In the genomic region with DNA sequence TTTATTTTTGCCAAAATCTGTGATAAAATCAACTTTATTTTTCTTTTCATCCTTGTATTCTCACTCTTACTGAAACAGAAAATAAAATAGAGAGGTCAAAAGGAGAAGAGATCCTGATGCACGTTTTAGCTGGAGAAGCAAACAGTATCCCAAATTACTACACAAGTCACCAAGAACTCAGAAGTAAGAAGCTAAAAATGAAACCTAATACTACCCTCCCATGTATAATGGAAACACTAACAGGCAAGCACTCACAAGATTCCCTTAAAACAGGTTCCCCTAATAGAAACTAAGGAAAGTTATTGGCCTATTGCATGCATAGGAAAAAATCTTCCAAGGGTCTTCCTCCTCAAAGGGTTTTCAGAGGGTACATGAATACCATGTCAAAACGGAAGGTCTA, we compare ENCODE assay signal across 13 cellular contexts.
DNase-seq lines count a peak whose midpoint lies in the region; ATAC-seq and TF ChIP-seq lines count a peak whose summit lies in the region.
"Had no signal": no experiment of that assay in that cellular context is flagged by ENCODE, and none has a peak within 500 bp of the region (broad histone marks: within the 10 kb centered on the region; RNA-seq: fewer than 3 reads in every experiment).

No MANE protein-coding gene starts in this region.

- 77 to 84% methylated on average over 2 of the region's 2 CpGs for WGBS in testis, 2 donors

- peak overlapping the region; percentile 57 for H3K27ac Mint-ChIP-seq in activated T-cell treated with anti-CD3 and anti-CD28 coated beads, Interleukin-2, amount 50 U/mL, for 24 hours
- peak overlapping the region; percentile 64 for H3K27ac Mint-ChIP-seq in activated CD8-positive, alpha-beta T cell treated with anti-CD3 and anti-CD28 coated beads, Interleukin-2, amount 10 ng/mL, durations not matched to agents 7 days and 5 days
- peak overlapping the region in 1 of 2 donors; percentile 35 for H3K27ac Mint-ChIP-seq in natural killer cell treated with Interleukin-12 subunit alpha and Interleukin-12 subunit beta and Interleukin-15 and Interleukin-18, amount 100 ng/mL, for 72 hours
- H3K27ac Mint-ChIP-seq: stimulated activated memory B cell treated with anti-CD40 and anti-IgM and Interleukin-4, amounts not matched to agents 10 μg/mL and 1 μg/mL and 100 μg/mL, for 72 hours had no signal

- peaks cover 2% of the 10 kb centered on the region for H3K9me3 Mint-ChIP-seq in activated T-cell treated with anti-CD3 and anti-CD28 coated beads, Interleukin-2, amount 50 U/mL, for 24 hours
- peaks cover 4% of the 10 kb centered on the region for H3K9me3 Mint-ChIP-seq in activated CD8-positive, alpha-beta T cell treated with anti-CD3 and anti-CD28 coated beads, Interleukin-2, amount 10 ng/mL, durations not matched to agents 7 days and 5 days (ENCODE audit: insufficient read depth)
- H3K9me3 Mint-ChIP-seq in natural killer cell treated with Interleukin-12 subunit alpha and Interleukin-12 subunit beta and Interleukin-15 and Interleukin-18, amount 100 ng/mL, for 72 hours: peaks cover 13% of the 10 kb centered on the region

- CTCF ChIA-PET in activated CD8-positive, alpha-beta T cell treated with anti-CD3 and anti-CD28 coated beads, Interleukin-2, amount 10 ng/mL, durations not matched to agents 7 days and 5 days (lab: Charles Lee): no interaction called here

- peaks cover 8% of the 10 kb centered on the region for H3K4me1 Mint-ChIP-seq in activated T-cell treated with anti-CD3 and anti-CD28 coated beads, Interleukin-2, amount 50 U/mL, for 24 hours (ENCODE audit: low read depth)
- peaks cover 9% of the 10 kb centered on the region for H3K4me1 Mint-ChIP-seq in activated CD8-positive, alpha-beta T cell treated with anti-CD3 and anti-CD28 coated beads, Interleukin-2, amount 10 ng/mL, durations not matched to agents 7 days and 5 days (ENCODE audit: low read depth)
- H3K4me1 Mint-ChIP-seq in natural killer cell treated with Interleukin-12 subunit alpha and Interleukin-12 subunit beta and Interleukin-15 and Interleukin-18, amount 100 ng/mL, for 72 hours (ENCODE audit: low read depth in 2 of 2): peaks cover 0 to 4% of the 10 kb centered on the region in 2 donors
- H3K4me1 Mint-ChIP-seq: stimulated activated memory B cell treated with anti-CD40 and anti-IgM and Interleukin-4, amounts not matched to agents 10 μg/mL and 1 μg/mL and 100 μg/mL, for 72 hours had no signal

- POLR2A ChIA-PET in activated CD8-positive, alpha-beta T cell treated with anti-CD3 and anti-CD28 coated beads, Interleukin-2, amount 10 ng/mL, durations not matched to agents 7 days and 5 days (lab: Charles Lee): no interaction called here

- no peak for TF ChIP-seq CTCF in testis (IDR thresholded peaks at IDR 0.05)

- H3K27ac ChIP-seq in testis: no peak overlapping the region
- H3K27ac ChIP-seq: gastroesophageal sphincter, left ventricle myocardium inferior, VCaP had no signal

- H3K4me1 ChIP-seq in testis: no peaks in the 10 kb centered on the region
- H3K4me1 ChIP-seq: gastroesophageal sphincter, left ventricle myocardium inferior had no signal

- H3K36me3 Mint-ChIP-seq in activated T-cell treated with anti-CD3 and anti-CD28 coated beads, Interleukin-2, amount 50 U/mL, for 24 hours (ENCODE audit: low read depth): no peaks in the 10 kb centered on the region
- H3K36me3 Mint-ChIP-seq in activated CD8-positive, alpha-beta T cell treated with anti-CD3 and anti-CD28 coated beads, Interleukin-2, amount 10 ng/mL, durations not matched to agents 7 days and 5 days (ENCODE audit: low read depth): no peaks in the 10 kb centered on the region
- H3K36me3 Mint-ChIP-seq in natural killer cell treated with Interleukin-12 subunit alpha and Interleukin-12 subunit beta and Interleukin-15 and Interleukin-18, amount 100 ng/mL, for 72 hours: no peaks in the 10 kb centered on the region
- H3K36me3 Mint-ChIP-seq: stimulated activated memory B cell treated with anti-CD40 and anti-IgM and Interleukin-4, amounts not matched to agents 10 μg/mL and 1 μg/mL and 100 μg/mL, for 72 hours had no signal

- H3K27me3 Mint-ChIP-seq in activated T-cell treated with anti-CD3 and anti-CD28 coated beads, Interleukin-2, amount 50 U/mL, for 24 hours: no peaks in the 10 kb centered on the region
- no peaks in the 10 kb centered on the region for H3K27me3 Mint-ChIP-seq in activated CD8-positive, alpha-beta T cell treated with anti-CD3 and anti-CD28 coated beads, Interleukin-2, amount 10 ng/mL, durations not matched to agents 7 days and 5 days (ENCODE audit: low read depth)
- H3K27me3 Mint-ChIP-seq in natural killer cell treated with Interleukin-12 subunit alpha and Interleukin-12 subunit beta and Interleukin-15 and Interleukin-18, amount 100 ng/mL, for 72 hours: no peaks in the 10 kb centered on the region
- H3K27me3 Mint-ChIP-seq: stimulated activated memory B cell treated with anti-CD40 and anti-IgM and Interleukin-4, amounts not matched to agents 10 μg/mL and 1 μg/mL and 100 μg/mL, for 72 hours had no signal

- peak overlapping the region; percentile 43 for H3K4me3 ChIP-seq in Jurkat, Clone E6-1 (ENCODE audit: low read length)
- no peak overlapping the region for H3K4me3 ChIP-seq in testis
- H3K4me3 ChIP-seq: gastroesophageal sphincter, left ventricle myocardium inferior had no signal

- H3K9me3 ChIP-seq in testis: no peaks in the 10 kb centered on the region
- H3K9me3 ChIP-seq: gastroesophageal sphincter, left ventricle myocardium inferior had no signal

- DNase-seq in activated T-cell treated with anti-CD3 and anti-CD28 coated beads, Interleukin-2, amount 50 U/mL, for 24 hours: no peak
- no peak for DNase-seq in activated T-cell treated with anti-CD3 and anti-CD28 coated beads, Interleukin-2, amount 50 U/mL, for 1 hour
- no peak for DNase-seq in Jurkat, Clone E6-1 (ENCODE audit: low read depth, low spot score)
- no peak for DNase-seq in activated CD8-positive, alpha-beta T cell treated with anti-CD3 and anti-CD28 coated beads, Interleukin-2, amount 10 ng/mL, durations not matched to agents 7 days and 5 days
- DNase-seq in natural killer cell treated with Interleukin-12 subunit alpha and Interleukin-12 subunit beta and Interleukin-15 and Interleukin-18, amount 100 ng/mL, for 72 hours (ENCODE audit: low spot score): no peak
- DNase-seq in dermis blood vessel endothelial cell (no peak), testis (no peak)
- DNase-seq: left ventricle myocardium inferior, NCI-H524 had no signal

- no peaks in the 10 kb centered on the region for H3K36me3 ChIP-seq in testis (ENCODE audit: low read depth, missing control alignments)
- H3K36me3 ChIP-seq: gastroesophageal sphincter, left ventricle myocardium inferior had no signal

- no peak for ATAC-seq in activated CD8-positive, alpha-beta T cell treated with anti-CD3 and anti-CD28 coated beads, Interleukin-2, amount 10 ng/mL, durations not matched to agents 7 days and 5 days
- ATAC-seq in natural killer cell treated with Interleukin-12 subunit alpha and Interleukin-12 subunit beta and Interleukin-15 and Interleukin-18, amount 100 ng/mL, for 72 hours: no peak
- no peak for ATAC-seq in GM21529 (IDR thresholded peaks at IDR 0.05; ENCODE audit: unreplicated experiment)
- ATAC-seq: gastroesophageal sphincter; stimulated activated memory B cell treated with anti-CD40 and anti-IgM and Interleukin-4, amounts not matched to agents 10 μg/mL and 1 μg/mL and 100 μg/mL, for 72 hours had no signal

- H3K4me3 Mint-ChIP-seq in activated T-cell treated with anti-CD3 and anti-CD28 coated beads, Interleukin-2, amount 50 U/mL, for 24 hours: peak overlapping the region; percentile 62
- peak overlapping the region; percentile 61 for H3K4me3 Mint-ChIP-seq in activated CD8-positive, alpha-beta T cell treated with anti-CD3 and anti-CD28 coated beads, Interleukin-2, amount 10 ng/mL, durations not matched to agents 7 days and 5 days
- peak overlapping the region; percentile 66 for H3K4me3 Mint-ChIP-seq in natural killer cell treated with Interleukin-12 subunit alpha and Interleukin-12 subunit beta and Interleukin-15 and Interleukin-18, amount 100 ng/mL, for 72 hours
- H3K4me3 Mint-ChIP-seq: stimulated activated memory B cell treated with anti-CD40 and anti-IgM and Interleukin-4, amounts not matched to agents 10 μg/mL and 1 μg/mL and 100 μg/mL, for 72 hours had no signal

- intact Hi-C loops in testis (cut with DNase I; ENCODE audit: low total_unique reads): no loop called here

- TF ChIP-seq POLR2A in testis (IDR thresholded peaks at IDR 0.05): no peak

- H3K27me3 ChIP-seq in testis: no peaks in the 10 kb centered on the region
- H3K27me3 ChIP-seq: gastroesophageal sphincter had no signal
